ENCODE assay signal across 8 cellular contexts in the genomic region with DNA sequence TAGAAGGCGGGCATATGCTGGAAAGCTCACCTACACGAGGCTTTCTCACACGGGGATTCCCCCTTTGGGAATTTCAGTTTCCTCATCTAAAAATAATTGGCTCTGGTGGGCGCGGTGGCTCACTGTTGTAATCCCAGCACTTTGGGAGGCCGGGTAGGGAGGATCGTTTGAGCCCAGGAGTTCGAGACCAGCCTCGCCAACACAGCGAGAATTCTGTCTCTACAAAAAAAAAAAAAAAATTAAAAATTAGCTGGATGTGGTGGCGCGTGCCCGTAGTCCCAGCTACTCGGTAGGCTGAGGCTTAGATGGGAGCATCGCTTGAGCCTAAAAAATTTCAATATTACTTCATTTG. TPM values are rescaled to one million over a fixed set of nuclear protein-coding genes. Genes with fewer than 3 reads are reported as not detected.
DNase-seq lines count a peak whose midpoint lies in the region; ATAC-seq and TF ChIP-seq lines count a peak whose summit lies in the region.

No MANE protein-coding gene starts in this region.

- no peak overlapping the region for H3K9ac ChIP-seq in neural progenitor cell

- no peaks in the 10 kb centered on the region for H3K27me3 ChIP-seq in GM06990 (replicated peaks; ENCODE audit: control insufficient read depth, insufficient read depth, low read length)
- H3K27me3 ChIP-seq in effector memory CD4-positive, alpha-beta T cell (replicated peaks; ENCODE audit: control insufficient read depth, insufficient read depth, low read length, poor library complexity, severe bottlenecking): no peaks in the 10 kb centered on the region
- H3K27me3 ChIP-seq in neural progenitor cell: no peaks in the 10 kb centered on the region

- H3K4me3 ChIP-seq in GM06990 (replicated peaks; ENCODE audit: low read depth, low read length) (peak overlapping the region; percentile 82), neural progenitor cell (peak overlapping the region; percentile 81)
- peak overlapping the region; percentile 99 for H3K4me3 ChIP-seq in Jurkat, Clone E6-1 (ENCODE audit: low read length)
- H3K4me3 ChIP-seq in effector memory CD4-positive, alpha-beta T cell (ENCODE audit: insufficient read depth, low read depth, low read length, poor library complexity, severe bottlenecking): peak overlapping the region; percentile 83

- H3K27ac ChIP-seq in effector memory CD4-positive, alpha-beta T cell (ENCODE audit: insufficient read depth, low read length, poor library complexity, severe bottlenecking): peak overlapping the region; percentile 72
- no peak overlapping the region for H3K27ac ChIP-seq in neural progenitor cell

- peaks cover 38% of the 10 kb centered on the region for H3K79me2 ChIP-seq in neural progenitor cell (ENCODE audit: low read depth)

- H3K4me1 Mint-ChIP-seq in neural progenitor cell: peaks cover 8% of the 10 kb centered on the region

- no peak for TF ChIP-seq CTCF in GM06990 (IDR thresholded peaks at IDR 0.05; ENCODE audit: insufficient read depth, low read length, poor library complexity, severe bottlenecking)
- no peak for TF ChIP-seq CTCF in neural progenitor cell (IDR thresholded peaks at IDR 0.05)

- peaks cover 15% of the 10 kb centered on the region for H3K4me1 ChIP-seq in effector memory CD4-positive, alpha-beta T cell (ENCODE audit: control insufficient read depth, insufficient read depth, low read length, poor library complexity, severe bottlenecking)
- H3K4me1 ChIP-seq in neural progenitor cell: peaks cover 4% of the 10 kb centered on the region

- peaks cover 11% of the 10 kb centered on the region for H3K36me3 Mint-ChIP-seq in neural progenitor cell

- peak overlapping the region; percentile 89 for H3K4me2 ChIP-seq in neural progenitor cell

- no peak for DNase-seq in GM06990 (ENCODE audit: extremely low read depth, insufficient read length)
- DNase-seq in Jurkat, Clone E6-1 (ENCODE audit: low read depth, low spot score): no peak
- no peak for DNase-seq in effector memory CD4-positive, alpha-beta T cell
- no peak for DNase-seq in neural progenitor cell (ENCODE audit: low spot score)
- DNase-seq in SW480 (ENCODE audit: low spot score): no peak
- DNase-seq in cortex of kidney (lab: John Stamatoyannopoulos, UW): no peak

- H4K20me1 ChIP-seq in neural progenitor cell (ENCODE audit: low read depth): no peaks in the 10 kb centered on the region

- no peaks in the 10 kb centered on the region; the same call in 1 of the 2 replicates for H3K36me3 ChIP-seq in GM06990 (ENCODE audit: control insufficient read depth, insufficient read depth, low read length)
- no peaks in the 10 kb centered on the region for H3K36me3 ChIP-seq in effector memory CD4-positive, alpha-beta T cell (ENCODE audit: control insufficient read depth, insufficient read depth, low read length)
- H3K36me3 ChIP-seq in neural progenitor cell: peaks cover 7% of the 10 kb centered on the region

- no peaks in the 10 kb centered on the region for H3F3A ChIP-seq in neural progenitor cell (ENCODE audit: low read depth)

- H3K27me3 Mint-ChIP-seq in neural progenitor cell (ENCODE audit: insufficient read depth, low read depth): no peaks in the 10 kb centered on the region

- H2AFZ ChIP-seq in neural progenitor cell (replicated peaks): peak overlapping the region; percentile 77

- ATAC-seq in HG03378 (IDR thresholded peaks at IDR 0.05; ENCODE audit: unreplicated experiment) (no peak), HG03520 (IDR thresholded peaks at IDR 0.05; ENCODE audit: unreplicated experiment) (no peak)

- H3K4me3 Mint-ChIP-seq in neural progenitor cell: peak overlapping the region; percentile 98

- peaks cover 20% of the 10 kb centered on the region for H3K9me3 Mint-ChIP-seq in neural progenitor cell

- peak overlapping the region; percentile 77 for H3K27ac Mint-ChIP-seq in neural progenitor cell

- H3K9me3 ChIP-seq in effector memory CD4-positive, alpha-beta T cell (ENCODE audit: control insufficient read depth, low read length): no peaks in the 10 kb centered on the region
- no peaks in the 10 kb centered on the region for H3K9me3 ChIP-seq in neural progenitor cell (ENCODE audit: low read depth)

RNA-seq across cellular contexts. Expression of gene NDUFA12, which starts 0.4 kb away (rescaled TPM):
- 358 TPM for polyA plus RNA-seq in Jurkat, Clone E6-1 (2012; ENCODE audit: insufficient read depth, insufficient read length)
- total RNA-seq in neural progenitor cell (ENCODE audit: low replicate concordance): 170 and 178 TPM in 2 replicates
